ENCODE assay signal across 25 cellular contexts in genomic region chr20:37152284-37152683, GRCh38.
"Had no signal": no experiment of that assay in that cellular context is flagged by ENCODE, and none has a peak within 500 bp of the region (broad histone marks: within the 10 kb centered on the region; RNA-seq: fewer than 3 reads in every experiment).

No MANE protein-coding gene starts in this region.

- FAIRE-seq: astrocyte had no signal

- H3K27me3 ChIP-seq: MG63, Peyer's patch had no signal

- DNase-seq: activated CD4-positive, alpha-beta memory T cell treated with anti-CD3 and anti-CD28 coated beads for 36 hours; activated CD4-positive, alpha-beta T cell treated with anti-CD3 and anti-CD28 coated beads, Interleukin-2, amount 10 ng/mL, durations not matched to agents 7 days and 5 days; activated CD4-positive, CD25-positive, alpha-beta regulatory T cell; activated CD8-positive, alpha-beta memory T cell treated with anti-CD3 and anti-CD28 coated beads for 24 hours; activated gamma-delta T cell; activated naive CD4-positive, alpha-beta T cell treated with anti-CD3 and anti-CD28 coated beads for 36 hours; activated T-cell treated with anti-CD3 and anti-CD28 coated beads for 4 hours; activated T-cell treated with anti-CD3 and anti-CD28 coated beads, Interleukin-2, amount 50 U/mL, for 48 hours; amygdala; MG63; NCI-H1092 treated with DMSO at 0.1 percent for 48 hours; NCI-H1436; NCI-H1694 treated with DMSO at 0.1 percent for 48 hours; NCI-H2029 treated with DMSO at 0.1 percent for 48 hours; NCI-H510A treated with DMSO at 0.1 percent for 48 hours; NCI-H69; Peyer's patch; Right ventricle myocardium superior; T-cell; T-helper 2 cell; T1000 had no signal

- H3K9me3 ChIP-seq: MG63, Peyer's patch had no signal

- H3K4me1 ChIP-seq: Peyer's patch had no signal

- H3K4me3 ChIP-seq: MG63, Peyer's patch had no signal

- H3K27ac ChIP-seq: Peyer's patch, RWPE1, VCaP had no signal

- ATAC-seq: activated T-helper 17 cell treated with anti-CD3 and anti-CD28 coated beads, Interleukin-2, amount 50 U/mL, for 72 hours; T-cell had no signal

- H3K36me3 ChIP-seq: MG63, Peyer's patch had no signal
